In genomic region chr15:48371550-48371949, GRCh38 we compare ENCODE assay signal across 27 cellular contexts.
"Had no signal": no experiment of that assay in that cellular context is flagged by ENCODE, and none has a peak within 500 bp of the region (broad histone marks: within the 10 kb centered on the region; RNA-seq: fewer than 3 reads in every experiment).

No MANE protein-coding gene starts in this region.

- H3K79me2 ChIP-seq: parathyroid adenoma had no signal

- H3K27ac ChIP-seq: neural progenitor cell, ovary, parathyroid adenoma, psoas muscle, right lobe of liver, skin epidermis, spleen, thoracic aorta, thyroid gland, upper lobe of left lung, vagina had no signal

- H3K9me3 ChIP-seq: ovary, psoas muscle, right lobe of liver, spleen, thoracic aorta, thyroid gland, tibial nerve, upper lobe of left lung, vagina had no signal

- DNase-seq: naive thymus-derived CD4-positive, alpha-beta T cell; natural killer cell; occipital lobe; ovary; posterior cingulate gyrus; psoas muscle; right cardiac atrium; right lobe of liver; spleen; stimulated activated CD4-positive, alpha-beta T cell treated with anti-CD3 and anti-CD28 coated beads, Interleukin-12 subunit alpha, Interleukin-12 subunit beta, amount 100 ng/mL, for 4 hours; stimulated activated CD4-positive, alpha-beta T cell treated with anti-CD3 and anti-CD28 coated beads, Interleukin-1b, Interleukin-23, amount 100 ng/mL, for 48 hours; stimulated activated CD4-positive, alpha-beta T cell treated with anti-CD3 and anti-CD28 coated beads, Interleukin-4, amount 100 ng/mL, for 1 hour; stimulated activated CD4-positive, alpha-beta T cell treated with anti-CD3 and anti-CD28 coated beads, Interleukin-4, amount 100 ng/mL, for 4 hours; stimulated activated CD8-positive, alpha-beta memory T cell treated with anti-CD3 and anti-CD28 coated beads, Interleukin-4, amount 100 ng/mL, for 48 hours; stimulated activated naive CD4-positive, alpha-beta T cell; stimulated activated naive CD8-positive, alpha-beta T cell treated with anti-CD3 and anti-CD28 coated beads, Interleukin-15, amount 100 ng/mL, for 72 hours; stimulated activated naive CD8-positive, alpha-beta T cell treated with anti-CD3 and anti-CD28 coated beads, Interleukin-15, Interleukin-2, amounts not matched to agents 100 U/mL and 50 U/mL, for 24 hours; thyroid gland; trophoblast cell; upper lobe of left lung had no signal

- H2AFZ ChIP-seq: neural progenitor cell, parathyroid adenoma had no signal

- H3K4me2 ChIP-seq: neural progenitor cell, smooth muscle cell had no signal

- H3K9ac ChIP-seq: neural progenitor cell, parathyroid adenoma had no signal

- H3K36me3 ChIP-seq: neural progenitor cell, ovary, right lobe of liver, spleen, thoracic aorta, thyroid gland, tibial nerve, upper lobe of left lung, vagina had no signal

- H3K4me3 ChIP-seq: neural progenitor cell, ovary, psoas muscle, right lobe of liver, skin epidermis, smooth muscle cell, spleen, thoracic aorta, thyroid gland, tibial nerve, upper lobe of left lung, vagina had no signal

- H3K4me1 ChIP-seq: neural progenitor cell, parathyroid adenoma, psoas muscle, right lobe of liver, spleen, upper lobe of left lung, vagina had no signal

- H3K27me3 ChIP-seq: neural progenitor cell, ovary, right lobe of liver, thyroid gland, tibial nerve, upper lobe of left lung, vagina had no signal
